In the genomic region with DNA sequence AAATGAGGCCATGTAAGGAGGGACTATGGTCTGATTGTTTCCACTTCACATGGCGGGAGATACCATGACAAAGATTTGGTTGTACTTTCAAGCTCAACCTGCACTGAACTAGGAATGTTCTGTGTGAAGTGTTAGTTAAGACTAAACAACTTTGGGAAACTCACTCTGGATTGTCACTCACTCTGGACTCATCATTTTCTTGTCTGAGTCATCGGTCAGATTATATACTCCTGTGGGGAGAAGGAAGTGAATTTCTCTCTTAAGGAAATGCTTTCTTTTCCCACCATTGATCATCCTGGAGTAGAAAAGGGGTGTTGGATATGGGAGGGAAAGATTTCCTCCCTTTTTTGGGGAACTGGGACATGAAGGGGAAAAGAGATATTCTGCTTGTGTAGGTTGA, we compare ENCODE assay signal across 20 cellular contexts.
"Had no signal": no experiment of that assay in that cellular context is flagged by ENCODE, and none has a peak within 500 bp of the region (broad histone marks: within the 10 kb centered on the region; RNA-seq: fewer than 3 reads in every experiment).

No MANE protein-coding gene starts in this region.

- DNase-seq: activated CD4-positive, alpha-beta T cell treated with anti-CD3 and anti-CD28 coated beads, Interleukin-2, amount 50 U/mL, for 4 hours; activated CD8-positive, alpha-beta memory T cell treated with anti-CD3 and anti-CD28 coated beads for 24 hours; activated CD8-positive, alpha-beta memory T cell treated with anti-CD3 and anti-CD28 coated beads, Interleukin-2, amount 50 U/mL, for 4 hours; activated T-cell treated with anti-CD3 and anti-CD28 coated beads, Interleukin-2, amount 50 U/mL, for 24 hours; aorta; caudate nucleus; effector CD4-positive, alpha-beta T cell; gastrocnemius medialis; hippocampal formation; left colon; mesenchymal stem cell; ovary; spleen; stimulated activated CD4-positive, alpha-beta T cell treated with anti-CD3 and anti-CD28 coated beads, Interleukin-4, amount 100 ng/mL, for 1 hour; stimulated activated naive CD4-positive, alpha-beta T cell treated with Interleukin-2 at 50 U/mL for 16 hours; upper lobe of right lung had no signal

- H3K4me1 ChIP-seq: esophagus muscularis mucosa, upper lobe of right lung had no signal

- H3K27ac ChIP-seq: esophagus muscularis mucosa, gastrocnemius medialis, neutrophil, ovary, prostate gland, spleen, thoracic aorta, upper lobe of right lung had no signal

- H3K27me3 ChIP-seq: gastrocnemius medialis, neutrophil, ovary, upper lobe of right lung had no signal

- H3K9me3 ChIP-seq: neutrophil, ovary, prostate gland had no signal

- H3K4me3 ChIP-seq: esophagus muscularis mucosa, gastrocnemius medialis, ovary, prostate gland, spleen, thoracic aorta, upper lobe of right lung had no signal

- H3K36me3 ChIP-seq: esophagus muscularis mucosa, gastrocnemius medialis, neutrophil, ovary, prostate gland, spleen, thoracic aorta, upper lobe of right lung had no signal
